ENCODE assay signal across 1 cellular context in the genomic region with DNA sequence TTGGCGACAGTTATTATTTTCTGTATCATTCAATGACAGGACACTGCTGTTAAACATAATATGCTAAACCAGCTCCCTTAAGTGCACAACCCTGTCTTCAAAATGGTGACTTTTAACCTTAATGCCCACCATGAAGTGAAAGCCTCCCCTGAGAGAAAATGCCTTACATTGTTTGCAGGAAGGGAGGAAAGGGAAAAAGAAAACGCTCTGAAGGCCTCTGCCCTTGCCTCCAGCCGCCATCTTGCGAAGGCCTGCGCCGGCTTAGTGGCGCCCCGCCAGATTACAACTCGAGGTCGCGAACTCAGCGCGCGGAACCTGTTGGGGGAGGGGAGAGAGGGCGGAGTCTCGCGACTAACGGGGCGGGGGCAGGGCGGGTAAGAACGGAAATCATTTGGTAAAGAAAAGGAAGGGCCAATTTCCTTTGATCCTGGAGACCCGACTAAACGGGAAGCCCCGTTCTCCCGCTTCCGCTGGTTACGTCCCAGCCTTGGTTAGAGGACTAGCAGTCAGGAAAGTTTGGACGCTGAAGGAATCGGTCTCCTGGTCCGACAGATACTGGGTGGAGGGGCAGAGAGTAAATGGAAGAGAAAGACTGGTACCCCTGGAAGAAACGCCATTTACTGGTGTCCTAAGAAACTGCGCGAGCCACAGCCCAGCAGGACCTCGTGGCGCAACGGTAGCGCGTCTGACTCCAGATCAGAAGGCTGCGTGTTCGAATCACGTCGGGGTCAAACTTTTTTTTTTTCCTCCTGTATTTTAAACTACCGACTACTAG.
A peak's percentile ranks its signal among the peaks of the same experiment; 100 is the strongest.
TF ChIP-seq lines count a peak whose summit lies in the region.

No MANE protein-coding gene starts in this region.

TF ChIP-seq in HEK293, 187 proteins besides CTCF, POLR2A, EP300 and RAD21 (continued from another document and continues in another):
- TF ChIP-seq ZNF513 (tag by site-specific recombination; IDR thresholded peaks at IDR 0.05) (peak; percentile 61; the same call in 1 of the 2 replicates), ZNF292 (tag by site-specific recombination; IDR thresholded peaks at IDR 0.05; ENCODE audit: borderline replicate concordance, low read depth) (no peak), ZNF624 (tag by site-specific recombination; IDR thresholded peaks at IDR 0.05) (no peak), ZNF830 (tag by site-specific recombination; IDR thresholded peaks at IDR 0.05; ENCODE audit: low read depth) (no peak), ZNF398 (tag by site-specific recombination; IDR thresholded peaks at IDR 0.05) (no peak), ZNF138 (tag by site-specific recombination; IDR thresholded peaks at IDR 0.05; ENCODE audit: borderline replicate concordance) (no peak), SALL2 (tag by site-specific recombination; IDR thresholded peaks at IDR 0.05; ENCODE audit: borderline replicate concordance) (no peak), ZNF140 (tag by site-specific recombination; IDR thresholded peaks at IDR 0.05) (no peak), ZNF785 (tag by site-specific recombination; IDR thresholded peaks at IDR 0.05) (no peak; the same call in 1 of the 2 replicates), ZFP3 (tag by site-specific recombination; IDR thresholded peaks at IDR 0.05; ENCODE audit: low read depth) (no peak), ZNF658 (tag by site-specific recombination; IDR thresholded peaks at IDR 0.05) (no peak), ZNF426 (tag by site-specific recombination; IDR thresholded peaks at IDR 0.05) (no peak), GLI4 (tag by site-specific recombination; IDR thresholded peaks at IDR 0.05) (peak; percentile 73; the same call in 1 of the 2 replicates), ZNF639 (tag by site-specific recombination; IDR thresholded peaks at IDR 0.05) (peak; percentile 70; the same call in 1 of the 2 replicates), ZNF133 (tag by site-specific recombination; IDR thresholded peaks at IDR 0.05) (0 out of 2 replicates have a peak, but pooled peaks have one; percentile 26), ZNF175 (tag by site-specific recombination; IDR thresholded peaks at IDR 0.05) (no peak), ZNF350 (tag by site-specific recombination; IDR thresholded peaks at IDR 0.05) (no peak), ZNF704 (tag by site-specific recombination; IDR thresholded peaks at IDR 0.05) (no peak), ZSCAN23 (tag by site-specific recombination; IDR thresholded peaks at IDR 0.05) (no peak), INSM2 (tag by site-specific recombination; IDR thresholded peaks at IDR 0.05) (peak; percentile 37; the same call in 1 of the 2 replicates), ZNF514 (tag by site-specific recombination; IDR thresholded peaks at IDR 0.05) (no peak), ZNF157 (tag by site-specific recombination; IDR thresholded peaks at IDR 0.05) (no peak), ZNF121 (tag by site-specific recombination; IDR thresholded peaks at IDR 0.05) (no peak), YY2 (tag by site-specific recombination; IDR thresholded peaks at IDR 0.05) (peak; percentile 10; the same call in 1 of the 2 replicates), KLF1 (tag by site-specific recombination; IDR thresholded peaks at IDR 0.05) (peak; percentile 58; the same call in 1 of the 2 replicates), ZNF585B (tag by site-specific recombination; IDR thresholded peaks at IDR 0.05) (no peak), PBX3 (CRISPR knock-in tag; IDR thresholded peaks at IDR 0.05) (no peak), OSR2 (tag by site-specific recombination; IDR thresholded peaks at IDR 0.05) (peak; percentile 91), ZNF239 (tag by site-specific recombination; IDR thresholded peaks at IDR 0.05) (0 out of 2 replicates have a peak, but pooled peaks have one; percentile 16), ZNF792 (tag by site-specific recombination; IDR thresholded peaks at IDR 0.05) (no peak), ZNF266 (tag by site-specific recombination; IDR thresholded peaks at IDR 0.05; ENCODE audit: low read depth) (no peak), ZNF837 (tag by site-specific recombination; IDR thresholded peaks at IDR 0.05) (no peak), IKZF3 (tag by site-specific recombination; IDR thresholded peaks at IDR 0.05) (peak; percentile 97), ZNF433 (tag by site-specific recombination; IDR thresholded peaks at IDR 0.05; ENCODE audit: low read depth) (no peak), ZNF561 (tag by site-specific recombination; IDR thresholded peaks at IDR 0.05; ENCODE audit: borderline replicate concordance) (peak; percentile 92), ZNF560 (tag by site-specific recombination; IDR thresholded peaks at IDR 0.05; ENCODE audit: borderline replicate concordance) (no peak), ZNF280D (tag by site-specific recombination; IDR thresholded peaks at IDR 0.05) (peak; percentile 41; the same call in 1 of the 2 replicates)
- TF ChIP-seq, protein P1, sequence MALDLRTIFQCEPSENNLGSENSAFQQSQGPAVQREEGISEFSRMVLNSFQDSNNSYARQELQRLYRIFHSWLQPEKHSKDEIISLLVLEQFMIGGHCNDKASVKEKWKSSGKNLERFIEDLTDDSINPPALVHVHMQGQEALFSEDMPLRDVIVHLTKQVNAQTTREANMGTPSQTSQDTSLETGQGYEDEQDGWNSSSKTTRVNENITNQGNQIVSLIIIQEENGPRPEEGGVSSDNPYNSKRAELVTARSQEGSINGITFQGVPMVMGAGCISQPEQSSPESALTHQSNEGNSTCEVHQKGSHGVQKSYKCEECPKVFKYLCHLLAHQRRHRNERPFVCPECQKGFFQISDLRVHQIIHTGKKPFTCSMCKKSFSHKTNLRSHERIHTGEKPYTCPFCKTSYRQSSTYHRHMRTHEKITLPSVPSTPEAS (tag by site-specific recombination; IDR thresholded peaks at IDR 0.05) = peak; percentile 39; the same call in 1 of the 2 replicates
- TF ChIP-seq, protein P2, sequence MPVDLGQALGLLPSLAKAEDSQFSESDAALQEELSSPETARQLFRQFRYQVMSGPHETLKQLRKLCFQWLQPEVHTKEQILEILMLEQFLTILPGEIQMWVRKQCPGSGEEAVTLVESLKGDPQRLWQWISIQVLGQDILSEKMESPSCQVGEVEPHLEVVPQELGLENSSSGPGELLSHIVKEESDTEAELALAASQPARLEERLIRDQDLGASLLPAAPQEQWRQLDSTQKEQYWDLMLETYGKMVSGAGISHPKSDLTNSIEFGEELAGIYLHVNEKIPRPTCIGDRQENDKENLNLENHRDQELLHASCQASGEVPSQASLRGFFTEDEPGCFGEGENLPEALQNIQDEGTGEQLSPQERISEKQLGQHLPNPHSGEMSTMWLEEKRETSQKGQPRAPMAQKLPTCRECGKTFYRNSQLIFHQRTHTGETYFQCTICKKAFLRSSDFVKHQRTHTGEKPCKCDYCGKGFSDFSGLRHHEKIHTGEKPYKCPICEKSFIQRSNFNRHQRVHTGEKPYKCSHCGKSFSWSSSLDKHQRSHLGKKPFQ (tag by site-specific recombination; IDR thresholded peaks at IDR 0.05) = peak; percentile 26
- TF ChIP-seq, protein P3, sequence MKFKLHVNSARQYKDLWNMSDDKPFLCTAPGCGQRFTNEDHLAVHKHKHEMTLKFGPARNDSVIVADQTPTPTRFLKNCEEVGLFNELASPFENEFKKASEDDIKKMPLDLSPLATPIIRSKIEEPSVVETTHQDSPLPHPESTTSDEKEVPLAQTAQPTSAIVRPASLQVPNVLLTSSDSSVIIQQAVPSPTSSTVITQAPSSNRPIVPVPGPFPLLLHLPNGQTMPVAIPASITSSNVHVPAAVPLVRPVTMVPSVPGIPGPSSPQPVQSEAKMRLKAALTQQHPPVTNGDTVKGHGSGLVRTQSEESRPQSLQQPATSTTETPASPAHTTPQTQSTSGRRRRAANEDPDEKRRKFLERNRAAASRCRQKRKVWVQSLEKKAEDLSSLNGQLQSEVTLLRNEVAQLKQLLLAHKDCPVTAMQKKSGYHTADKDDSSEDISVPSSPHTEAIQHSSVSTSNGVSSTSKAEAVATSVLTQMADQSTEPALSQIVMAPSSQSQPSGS (tag by site-specific recombination; IDR thresholded peaks at IDR 0.05; ENCODE audit: low read depth) = no peak
